31 cellular contexts compared by ENCODE assay signal in the genomic region with DNA sequence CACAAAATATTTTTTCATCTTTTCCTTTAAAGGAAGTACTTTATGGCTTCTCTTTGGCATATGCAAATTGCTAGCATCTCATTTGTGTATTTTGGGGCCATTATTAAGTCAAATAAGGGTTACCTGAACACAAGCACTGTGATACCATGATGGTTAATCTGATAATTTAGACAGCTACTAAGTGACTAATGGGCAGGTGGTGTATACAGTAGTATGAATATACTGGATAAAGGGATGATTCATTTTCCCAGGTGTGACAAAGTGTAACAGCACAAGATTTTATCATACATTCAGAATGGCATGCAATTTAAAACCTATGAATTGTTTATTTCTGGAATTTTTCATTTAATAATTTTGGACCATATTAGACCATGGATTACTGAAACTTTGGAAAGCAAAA. TPM values are rescaled to one million over a fixed set of nuclear protein-coding genes. Genes with fewer than 3 reads are reported as not detected.
"Had no signal": no experiment of that assay in that cellular context is flagged by ENCODE, and none has a peak within 500 bp of the region (broad histone marks: within the 10 kb centered on the region; RNA-seq: fewer than 3 reads in every experiment).

No MANE protein-coding gene starts in this region.

- FAIRE-seq: astrocyte, TTC549 had no signal

- DNase-seq: activated B cell treated with CpG ODN at 0.5 μM for 24 hours; activated CD4-positive, alpha-beta memory T cell treated with anti-CD3 and anti-CD28 coated beads, Interleukin-2, amount 10 ng/mL, durations not matched to agents 7 days and 5 days; activated CD4-positive, alpha-beta T cell treated with anti-CD3 and anti-CD28 coated beads for 1 hour; activated CD4-positive, alpha-beta T cell treated with anti-CD3 and anti-CD28 coated beads for 36 hours; activated CD4-positive, alpha-beta T cell treated with anti-CD3 and anti-CD28 coated beads for 48 hours; activated CD4-positive, alpha-beta T cell treated with anti-CD3 and anti-CD28 coated beads, Interleukin-2, amount 10 ng/mL, durations not matched to agents 7 days and 5 days; activated CD4-positive, alpha-beta T cell treated with anti-CD3 and anti-CD28 coated beads, Interleukin-2, amount 50 U/mL, for 48 hours; activated CD8-positive, alpha-beta memory T cell treated with anti-CD3 and anti-CD28 coated beads for 24 hours; activated CD8-positive, alpha-beta memory T cell treated with anti-CD3 and anti-CD28 coated beads, Interleukin-2, amount 10 ng/mL, durations not matched to agents 7 days and 5 days; activated CD8-positive, alpha-beta memory T cell treated with anti-CD3 and anti-CD28 coated beads, Interleukin-2, amount 50 U/mL, for 48 hours; activated CD8-positive, alpha-beta T cell treated with anti-CD3 and anti-CD28 coated beads, Interleukin-2, amount 10 ng/mL, durations not matched to agents 7 days and 5 days; activated effector memory CD4-positive, alpha-beta T cell treated with Interleukin-2 at 50 U/mL for 16 hours; activated gamma-delta T cell; activated naive CD4-positive, alpha-beta T cell treated with anti-CD3 and anti-CD28 coated beads, Interleukin-2, amount 10 ng/mL, durations not matched to agents 7 days and 5 days; activated naive CD4-positive, alpha-beta T cell treated with Interleukin-2 at 50 U/mL for 16 hours; activated T-cell treated with anti-CD3 and anti-CD28 coated beads, Interleukin-2, amount 50 U/mL, for 24 hours; activated T-cell treated with anti-CD3 and anti-CD28 coated beads, Interleukin-2, amount 50 U/mL, for 48 hours; amniotic stem cell; brain microvascular endothelial cell; central memory CD4-positive, alpha-beta T cell; SW 1271; T-helper 1 cell; T-helper 2 cell; T-helper 9 cell had no signal

- H3K4me1 ChIP-seq: adrenal gland, body of pancreas had no signal

- H3K27me3 ChIP-seq: adrenal gland, body of pancreas, brain microvascular endothelial cell had no signal

- H3K27ac ChIP-seq: adrenal gland, body of pancreas, brain microvascular endothelial cell, VCaP had no signal

- H3K9me3 ChIP-seq: adrenal gland, body of pancreas had no signal

- H3K36me3 ChIP-seq: adrenal gland, brain microvascular endothelial cell had no signal

- H3K4me3 ChIP-seq: adrenal gland, body of pancreas had no signal

RNA-seq across cellular contexts. Expression of a gene that starts 27.2 kb away (rescaled TPM):
- total RNA-seq: activated B cell treated with CpG ODN at 0.5 μM for 24 hours; activated CD4-positive, alpha-beta memory T cell treated with anti-CD3 and anti-CD28 coated beads, Interleukin-2, amount 10 ng/mL, durations not matched to agents 7 days and 5 days; activated CD4-positive, alpha-beta T cell treated with anti-CD3 and anti-CD28 coated beads for 36 hours; activated CD4-positive, alpha-beta T cell treated with anti-CD3 and anti-CD28 coated beads, Interleukin-2, amount 10 ng/mL, durations not matched to agents 7 days and 5 days; activated CD8-positive, alpha-beta memory T cell treated with anti-CD3 and anti-CD28 coated beads, Interleukin-2, amount 10 ng/mL, durations not matched to agents 7 days and 5 days; activated CD8-positive, alpha-beta T cell treated with anti-CD3 and anti-CD28 coated beads, Interleukin-2, amount 10 ng/mL, durations not matched to agents 7 days and 5 days; activated T-helper 2 cell treated with anti-CD3 and anti-CD28 coated beads, Interferon-gamma antibody, Interleukin-2, Interleukin-4, amounts not matched to agents 10 μg/mL and 5 μg/mL and 100 μg/mL, durations not matched to agents 14 hours and 24 hours and 36 hours had no signal
- polyA plus RNA-seq: aorta had no signal
